ENCODE assay signal across 8 cellular contexts in genomic region chr15:85793641-85794597, GRCh38. TPM values are rescaled to one million over a fixed set of nuclear protein-coding genes. Genes with fewer than 3 reads are reported as not detected.
DNase-seq lines count a peak whose midpoint lies in the region; ATAC-seq, FAIRE-seq and TF ChIP-seq lines count a peak whose summit lies in the region.

No MANE protein-coding gene starts in this region.

- peak overlapping the region; percentile 74 for H2AFZ ChIP-seq in astrocyte (ENCODE audit: low read depth, low read length)

- no peak for TF ChIP-seq POLR2A in GM12891 (IDR thresholded peaks at IDR 0.05; ENCODE audit: low read depth, low read length)

- H3K4me1 ChIP-seq in RWPE2 (ENCODE audit: insufficient read depth, poor library complexity, severe bottlenecking) (peaks cover 4% of the 10 kb centered on the region), astrocyte (ENCODE audit: insufficient read depth, low read length) (peaks cover 19% of the 10 kb centered on the region), iPS-15b (ENCODE audit: control insufficient read depth, insufficient read depth, low read length) (peaks cover 16% of the 10 kb centered on the region), small intestine (ENCODE audit: control insufficient read depth in 2 of 2, insufficient read depth in 1 of 2, low read depth in 1 of 2, low read length in 1 of 2) (peaks cover 6 to 10% of the 10 kb centered on the region in 2 donors)

- no peaks in the 10 kb centered on the region for H3K27me3 Mint-ChIP-seq in astrocyte (ENCODE audit: low read depth, unreplicated experiment)

- H3K9ac ChIP-seq in astrocyte (ENCODE audit: low read length), result peak overlapping the region; percentile 90
- peak overlapping the region; percentile 66 for H3K9ac ChIP-seq in iPS-15b (ENCODE audit: low read depth, low read length)

- FAIRE-seq in astrocyte (lab: Jason Lieb, UNC), result no peak
- no peak for FAIRE-seq in small intestine (lab: Jason Lieb, UNC)
- FAIRE-seq in GM12891 (lab: Jason Lieb, UNC), result no peak

- peaks cover 5% of the 10 kb centered on the region for H3K4me1 Mint-ChIP-seq in astrocyte (ENCODE audit: low read depth, unreplicated experiment)

- H3K4me3 Mint-ChIP-seq in astrocyte (ENCODE audit: unreplicated experiment), result peak overlapping the region; percentile 92

- H3K4me2 ChIP-seq in astrocyte (ENCODE audit: low read length), result peak overlapping the region; percentile 93

- ATAC-seq in HG03095 (IDR thresholded peaks at IDR 0.05; ENCODE audit: unreplicated experiment) (peak; percentile 41), RWPE2 (ENCODE audit: low read depth) (peak; percentile 52)

- peak overlapping the region; percentile 72 for H3K27ac Mint-ChIP-seq in astrocyte (ENCODE audit: unreplicated experiment)

- no peaks in the 10 kb centered on the region for H3K9me3 Mint-ChIP-seq in astrocyte (ENCODE audit: unreplicated experiment)

- peaks cover 49% of the 10 kb centered on the region for H3K79me2 ChIP-seq in astrocyte (ENCODE audit: insufficient read depth, low read length)

- TF ChIP-seq CTCF in RWPE2 (IDR thresholded peaks at IDR 0.05; ENCODE audit: poor library complexity, severe bottlenecking), result no peak
- no peak for TF ChIP-seq CTCF in astrocyte (IDR thresholded peaks at IDR 0.05; ENCODE audit: insufficient read depth, low read depth, low read length)

- DNase-seq in NOMO-1 (lab: John Stamatoyannopoulos, UW; ENCODE audit: unreplicated experiment in 2 of 2) (peak; percentile 11 to 22), NOMO-1 treated with dmso at 0.1 percent for 144 hours (lab: John Stamatoyannopoulos, UW; ENCODE audit: unreplicated experiment) (no peak), RWPE2 (ENCODE audit: low spot score) (no peak), astrocyte (ENCODE audit: low read depth) (no peak), small intestine (peak; percentile 60), GM12891 (ENCODE audit: insufficient read length, low spot score) (no peak)

- H3K36me3 ChIP-seq in RWPE2 (ENCODE audit: low read depth), result no peaks in the 10 kb centered on the region
- no peaks in the 10 kb centered on the region for H3K36me3 ChIP-seq in astrocyte (ENCODE audit: insufficient read depth, low read length)
- H3K36me3 ChIP-seq in iPS-15b (ENCODE audit: control insufficient read depth, insufficient read depth, low read length), result no peaks in the 10 kb centered on the region
- H3K36me3 ChIP-seq in small intestine (ENCODE audit: control insufficient read depth in 2 of 2, insufficient read depth in 2 of 2, low read length in 2 of 2), result no peaks in the 10 kb centered on the region

- H3K9me3 ChIP-seq in RWPE2 (ENCODE audit: severe bottlenecking) (no peaks in the 10 kb centered on the region), astrocyte (ENCODE audit: insufficient read depth, low read depth, low read length) (no peaks in the 10 kb centered on the region), iPS-15b (ENCODE audit: control insufficient read depth, insufficient read depth, low read length) (no peaks in the 10 kb centered on the region), small intestine (ENCODE audit: control insufficient read depth, low read depth) (no peaks in the 10 kb centered on the region)

- 1 to 3% (median 2%) methylated on average over 56 of the region's 56 CpGs for WGBS in small intestine, 3 donors

- H4K20me1 ChIP-seq in astrocyte (ENCODE audit: insufficient read depth, low read length), result peaks cover 45% of the 10 kb centered on the region

- H3K27me3 ChIP-seq in RWPE2 (ENCODE audit: insufficient read depth, poor library complexity, severe bottlenecking) (no peaks in the 10 kb centered on the region), astrocyte (ENCODE audit: insufficient read depth, low read length) (no peaks in the 10 kb centered on the region), iPS-15b (ENCODE audit: control insufficient read depth, insufficient read depth, low read length) (peaks cover 13% of the 10 kb centered on the region), small intestine (ENCODE audit: control insufficient read depth in 2 of 2, insufficient read depth in 2 of 2, low read length in 2 of 2) (no peaks in the 10 kb centered on the region)

- peaks cover 6% of the 10 kb centered on the region for H3K36me3 Mint-ChIP-seq in astrocyte (ENCODE audit: low read depth, unreplicated experiment)

- peak overlapping the region; percentile 35 for H3K27ac ChIP-seq in RWPE2 (ENCODE audit: poor library complexity, severe bottlenecking)
- peak overlapping the region; percentile 76 for H3K27ac ChIP-seq in astrocyte (ENCODE audit: low read depth, low read length)
- peak overlapping the region; percentile 87 to 91 for H3K27ac ChIP-seq in small intestine (ENCODE audit: low read depth in 1 of 2, low read length in 1 of 2)

- H3K4me3 ChIP-seq in RWPE2 (ENCODE audit: severe bottlenecking), result peak overlapping the region; percentile 94
- H3K4me3 ChIP-seq in astrocyte (ENCODE audit: insufficient read depth, low read depth, low read length), result peak overlapping the region; percentile 85
- peak overlapping the region; percentile 85 for H3K4me3 ChIP-seq in iPS-15b (ENCODE audit: low read depth, low read length)
- peak overlapping the region; percentile 90 to 96 for H3K4me3 ChIP-seq in small intestine (ENCODE audit: low read depth in 1 of 2, low read length in 2 of 2)

TF ChIP-seq in GM12891, 5 proteins besides CTCF, POLR2A, EP300 and RAD21:
- no peak for TF ChIP-seq POU2F2 (IDR thresholded peaks at IDR 0.05; ENCODE audit: low read depth, low read length)
- no peak for TF ChIP-seq SPI1 (IDR thresholded peaks at IDR 0.05; ENCODE audit: low read depth, low read length)
- no peak for TF ChIP-seq TAF1 (IDR thresholded peaks at IDR 0.05; ENCODE audit: low read depth, low read length)
- no peak for TF ChIP-seq PAX5 (IDR thresholded peaks at IDR 0.05; ENCODE audit: insufficient read depth, low read length, severe bottlenecking)
- no peak for TF ChIP-seq POLR2AphosphoS5 (IDR thresholded peaks at IDR 0.05; ENCODE audit: low read depth, low read length)
TF ChIP-seq in GM12891: peak in this region for 0.

RNA-seq across cellular contexts. Expression of gene KLHL25, which starts 0.8 kb away (rescaled TPM):
- 4.7 and 5.6 TPM in 2 replicates for total RNA-seq in astrocyte
- 1 to 10 TPM; 7.6 to 9.5 (median 8.3) TPM for polyA plus RNA-seq in small intestine
- polyA plus RNA-seq in GM12891 (2012; ENCODE audit: low read depth, missing spikeins), result 0.69 TPM

Comparison
In these comparisons a context has a peak if more than half of its experiments do, and no peak if none do; other contexts are left out.
1. DNase-seq: peak in NOMO-1 (2 of 2) and small intestine (single experiment); none in NOMO-1 treated with dmso at 0.1 percent for 144 hours (single experiment), RWPE2 (single experiment), astrocyte (single experiment) and GM12891 (single experiment).
2. H3K27ac ChIP-seq: peak in every context shown above with its lines; median percentile 89 in small intestine; 76 in astrocyte; 35 in RWPE2.
3. Peak in every context shown above with its lines, with median percentiles within 50 percentile points of each other: H3K4me3 ChIP-seq.